Comparison of ENCODE assay signal across 8 cellular contexts in genomic region chr13:51585234-51585672, GRCh38. TPM values are rescaled to one million over a fixed set of nuclear protein-coding genes. Genes with fewer than 3 reads are reported as not detected.
DNase-seq lines count a peak whose midpoint lies in the region; ATAC-seq and TF ChIP-seq lines count a peak whose summit lies in the region.

No MANE protein-coding gene starts in this region.

- no peak for TF ChIP-seq CTCF in epithelial cell of esophagus (IDR thresholded peaks at IDR 0.05; ENCODE audit: insufficient read depth, low read depth, low read length, missing control alignments)

- no peak overlapping the region for H3K9ac ChIP-seq in neuronal stem cell (ENCODE audit: low read depth, low read length, poor library complexity)

- POLR2A ChIA-PET in activated CD4-positive, alpha-beta T cell treated with anti-CD3 and anti-CD28 coated beads, Interleukin-2, amount 10 ng/mL, durations not matched to agents 7 days and 5 days (lab: Charles Lee) = interaction anchor here (1.0 kb wide), 1 partner anchor 132 kb away, joined by 6 read pairs; no protein-coding TSS in a partner anchor

- no peak overlapping the region for H3K23ac ChIP-seq in neuronal stem cell (ENCODE audit: low read depth, low read length, poor library complexity)

- H3K9me3 Mint-ChIP-seq in activated CD4-positive, alpha-beta T cell treated with anti-CD3 and anti-CD28 coated beads, Interleukin-2, amount 10 ng/mL, durations not matched to agents 7 days and 5 days = no peaks in the 10 kb centered on the region

- H3K4ac ChIP-seq in neuronal stem cell (ENCODE audit: low read length) = no peak overlapping the region

- H3K4me3 ChIP-seq in SJCRH30 (peak overlapping the region; percentile 86), epithelial cell of esophagus (ENCODE audit: low read length) (peak overlapping the region; percentile 86), neuronal stem cell (ENCODE audit: low read length in 2 of 2) (peak overlapping the region; percentile 95 to 97)

- peaks cover 16% of the 10 kb centered on the region for H3K4me1 ChIP-seq in SJCRH30
- peaks cover 10 to 20% of the 10 kb centered on the region in 2 donors for H3K4me1 ChIP-seq in neuronal stem cell (ENCODE audit: control insufficient read depth in 2 of 2, insufficient read depth in 1 of 2, low read depth in 1 of 2, low read length in 2 of 2)

- H3K18ac ChIP-seq in neuronal stem cell (ENCODE audit: low read length) = peak overlapping the region; percentile 96

- no peak overlapping the region for H4K8ac ChIP-seq in neuronal stem cell (ENCODE audit: low read depth, low read length)

- H3K4me3 Mint-ChIP-seq in activated CD4-positive, alpha-beta T cell treated with anti-CD3 and anti-CD28 coated beads, Interleukin-2, amount 10 ng/mL, durations not matched to agents 7 days and 5 days = peak overlapping the region; percentile 91

- H2BK120ac ChIP-seq in neuronal stem cell (ENCODE audit: low read depth, low read length) = no peak overlapping the region

- H2AFZ ChIP-seq in neuronal stem cell (ENCODE audit: low read length) = peak overlapping the region; percentile 95

- no peak overlapping the region for H2AK5ac ChIP-seq in neuronal stem cell (ENCODE audit: low read depth, low read length)

- H3K4me2 ChIP-seq in neuronal stem cell (ENCODE audit: insufficient read depth, low read length, poor library complexity, severe bottlenecking) = peak overlapping the region; percentile 79

- H3K79me1 ChIP-seq in neuronal stem cell (ENCODE audit: low read depth, low read length) = no peaks in the 10 kb centered on the region

- no peak overlapping the region for H2BK12ac ChIP-seq in neuronal stem cell (ENCODE audit: low read length)

- H3K36me3 ChIP-seq in SJCRH30 (no peaks in the 10 kb centered on the region), neuronal stem cell (replicated peaks in 1 of 2; ENCODE audit: control insufficient read depth in 2 of 2, insufficient read depth in 2 of 2, low read length in 2 of 2) (no peaks in the 10 kb centered on the region)

- peaks cover 6% of the 10 kb centered on the region for H3K36me3 Mint-ChIP-seq in activated CD4-positive, alpha-beta T cell treated with anti-CD3 and anti-CD28 coated beads, Interleukin-2, amount 10 ng/mL, durations not matched to agents 7 days and 5 days (ENCODE audit: low read depth)

- H2BK5ac ChIP-seq in neuronal stem cell (ENCODE audit: low read length) = peak overlapping the region; percentile 94

- CTCF ChIA-PET in activated CD4-positive, alpha-beta T cell treated with anti-CD3 and anti-CD28 coated beads, Interleukin-2, amount 10 ng/mL, durations not matched to agents 7 days and 5 days (lab: Charles Lee) = interaction anchor here (1.3 to 1.7 kb wide), 3 partner anchors 10 to 226 kb away, joined by 3 to 4 read pairs (median 3); no protein-coding TSS in a partner anchor

- H3K27ac ChIP-seq in SJCRH30 (peak overlapping the region; percentile 62; the same call in 1 of the 2 replicates), neuronal stem cell (replicated peaks; ENCODE audit: low read length) (no peak overlapping the region)

- H3K27ac Mint-ChIP-seq in activated CD4-positive, alpha-beta T cell treated with anti-CD3 and anti-CD28 coated beads, Interleukin-2, amount 10 ng/mL, durations not matched to agents 7 days and 5 days = peak overlapping the region; percentile 98

- H2BK15ac ChIP-seq in neuronal stem cell (ENCODE audit: low read length) = no peak overlapping the region

- peak overlapping the region; percentile 51 for H3K14ac ChIP-seq in neuronal stem cell (ENCODE audit: low read length)

- TF ChIP-seq POLR2A in GM18505 (IDR thresholded peaks at IDR 0.05; ENCODE audit: borderline replicate concordance, extremely low read depth, insufficient read depth, insufficient read length) = no peak

- DNase-seq in activated CD4-positive, alpha-beta T cell treated with anti-CD3 and anti-CD28 coated beads, Interleukin-2, amount 10 ng/mL, durations not matched to agents 7 days and 5 days = no peak
- DNase-seq in activated CD4-positive, alpha-beta T cell treated with anti-CD3 and anti-CD28 coated beads for 4 hours = no peak
- DNase-seq in SJCRH30 (no peak), epithelial cell of esophagus (ENCODE audit: low read depth) (peak; percentile 20), neuronal stem cell (ENCODE audit: low spot score) (no peak), DMS153 (lab: John Stamatoyannopoulos, UW) (no peak), NCI-H2196 treated with DMSO at 0.1 percent for 48 hours (lab: John Stamatoyannopoulos, UW; ENCODE audit: unreplicated experiment) (no peak)

- peaks cover 3% of the 10 kb centered on the region for H3K27me3 Mint-ChIP-seq in activated CD4-positive, alpha-beta T cell treated with anti-CD3 and anti-CD28 coated beads, Interleukin-2, amount 10 ng/mL, durations not matched to agents 7 days and 5 days

- no peak overlapping the region for H4K91ac ChIP-seq in neuronal stem cell (ENCODE audit: low read depth, low read length, poor library complexity)

- WGBS in neuronal stem cell (ENCODE audit: extremely low coverage in 2 of 2, insufficient read length in 2 of 2, insufficient replicate concordance in 1 of 2), 2 donors = no CpG with 5 or more reads among the region's 8 CpGs

- peaks cover 40% of the 10 kb centered on the region for H3K4me1 Mint-ChIP-seq in activated CD4-positive, alpha-beta T cell treated with anti-CD3 and anti-CD28 coated beads, Interleukin-2, amount 10 ng/mL, durations not matched to agents 7 days and 5 days

- ATAC-seq in GM18505 (IDR thresholded peaks at IDR 0.05; ENCODE audit: unreplicated experiment) = no peak

- H3K9me3 ChIP-seq in SJCRH30 (replicated peaks) = no peaks in the 10 kb centered on the region
- H3K9me3 ChIP-seq in neuronal stem cell (replicated peaks in 1 of 2; ENCODE audit: control insufficient read depth in 2 of 2, insufficient read depth in 1 of 2, low read depth in 1 of 2, low read length in 2 of 2) = no peaks in the 10 kb centered on the region

- no peaks in the 10 kb centered on the region for H3K27me3 ChIP-seq in SJCRH30
- no peaks in the 10 kb centered on the region for H3K27me3 ChIP-seq in neuronal stem cell (ENCODE audit: control insufficient read depth in 3 of 3, insufficient read depth in 3 of 3, low read depth in 1 of 3, low read length in 3 of 3)

RNA-seq across cellular contexts. Expression of gene WDFY2, which starts 1.0 kb away (rescaled TPM):
- total RNA-seq in activated CD4-positive, alpha-beta T cell treated with anti-CD3 and anti-CD28 coated beads, Interleukin-2, amount 10 ng/mL, durations not matched to agents 7 days and 5 days = 10 to 100 TPM; 10.9 to 12.6 TPM
- total RNA-seq in SJCRH30 (2014; rRNA removed; shearing (Covaris generic)) = 11.2 and 13.2 TPM in 2 replicates
- polyA plus RNA-seq in neuronal stem cell (2013, experiment 1 of 2) = 10.6 TPM
- 9.7 TPM for polyA plus RNA-seq in neuronal stem cell (2013, experiment 2 of 2)
